Comparison of ENCODE assay signal across 14 cellular contexts in genomic region chr19:43576479-43576878, GRCh38. TPM values are rescaled to one million over a fixed set of nuclear protein-coding genes. Genes with fewer than 3 reads are reported as not detected.
A peak's percentile ranks its signal among the peaks of the same experiment; 100 is the strongest.
DNase-seq lines count a peak whose midpoint lies in the region; ATAC-seq and TF ChIP-seq lines count a peak whose summit lies in the region.
"Had no signal": no experiment of that assay in that cellular context is flagged by ENCODE, and none has a peak within 500 bp of the region (broad histone marks: within the 10 kb centered on the region; RNA-seq: fewer than 3 reads in every experiment).

No MANE protein-coding gene starts in this region.

- H3K4me1 Mint-ChIP-seq in activated naive CD8-positive, alpha-beta T cell treated with anti-CD3 and anti-CD28 coated beads for 36 hours: peaks cover 39% of the 10 kb centered on the region

- peak overlapping the region in 4 of 11 experiments; percentile 68 to 89 (median 69); a peak in 4 of 22 replicates for H3K9ac ChIP-seq in BLaER1 treated with 17β-estradiol and CSF1 and Interleukin-3, amounts not matched to agents 10 nM and 100 nM
- H3K9ac ChIP-seq in GM23248 (peak overlapping the region; percentile 78; the same call in 1 of the 2 replicates), mesendoderm (ENCODE audit: low read length) (no peak overlapping the region)
- H3K9ac ChIP-seq: parathyroid adenoma had no signal

- no peaks in the 10 kb centered on the region for H4K20me1 ChIP-seq in BLaER1 treated with 17β-estradiol and CSF1 and Interleukin-3, amounts not matched to agents 10 nM and 100 nM
- H4K20me1 ChIP-seq in GM23248 (ENCODE audit: insufficient read depth): no peaks in the 10 kb centered on the region

- no peaks in the 10 kb centered on the region for H3K9me3 Mint-ChIP-seq in activated naive CD8-positive, alpha-beta T cell treated with anti-CD3 and anti-CD28 coated beads for 36 hours

- no peak overlapping the region for H2BK5ac ChIP-seq in mesendoderm (ENCODE audit: low read length)

- no peak overlapping the region for H2BK120ac ChIP-seq in mesendoderm (ENCODE audit: low read depth, low read length)

- intact Hi-C loops in heart right ventricle (cut with DNase I): loop anchor here in 1 of 10 donors (2.0 kb wide), 1 partner anchor 16 kb away; no protein-coding TSS in a partner anchor

- H4K8ac ChIP-seq in mesendoderm (ENCODE audit: low read depth, low read length): no peak overlapping the region

- H3K36me3 ChIP-seq in BLaER1 treated with 17β-estradiol and CSF1 and Interleukin-3, amounts not matched to agents 10 nM and 100 nM: peaks cover 8 to 30% (median 16%) of the 10 kb centered on the region in 11 experiments; a peak in 18 of 22 replicates
- no peaks in the 10 kb centered on the region for H3K36me3 ChIP-seq in GM23248 (ENCODE audit: low read depth)
- no peaks in the 10 kb centered on the region for H3K36me3 ChIP-seq in mesendoderm (ENCODE audit: control insufficient read depth, insufficient read depth, low read length)
- peaks cover 0 to 28% (median 0%) of the 10 kb centered on the region in 9 donors for H3K36me3 ChIP-seq in heart right ventricle

- peak overlapping the region in 9 of 11 experiments; percentile 34 to 90 (median 73); a peak in 13 of 22 replicates for H3K27ac ChIP-seq in BLaER1 treated with 17β-estradiol and CSF1 and Interleukin-3, amounts not matched to agents 10 nM and 100 nM
- H3K27ac ChIP-seq in GM23248 (no peak overlapping the region), mesendoderm (ENCODE audit: low read depth, low read length) (no peak overlapping the region), heart right ventricle (no peak overlapping the region)

- no peak overlapping the region for H3K4me3 ChIP-seq in BLaER1 treated with 17β-estradiol and CSF1 and Interleukin-3, amounts not matched to agents 10 nM and 100 nM
- peak overlapping the region; percentile 72; the same call in 1 of the 2 replicates for H3K4me3 ChIP-seq in GM23248
- no peak overlapping the region for H3K4me3 ChIP-seq in mesendoderm (ENCODE audit: low read length)
- H3K4me3 ChIP-seq in heart right ventricle: no peak overlapping the region

- no peak overlapping the region for H3K23ac ChIP-seq in mesendoderm (ENCODE audit: low read length)

- 63 to 66% methylated on average over 9 of the region's 9 CpGs for WGBS in GM23248 (ENCODE audit: low coverage in 1 of 2, low lambda C conversion rate in 2 of 2, missing lambda C conversion rate in 2 of 2), 2 experiments
- no CpG with 5 or more reads among the region's 9 CpGs for WGBS in mesendoderm (ENCODE audit: extremely low coverage, insufficient coverage, low lambda C conversion rate)
- 82 to 86% methylated on average over 9 of the region's 9 CpGs for WGBS in heart right ventricle, 2 donors

- peaks cover 35% of the 10 kb centered on the region for H3K79me2 ChIP-seq in GM23248 (ENCODE audit: insufficient read depth)
- H3K79me2 ChIP-seq in mesendoderm (ENCODE audit: control insufficient read depth, insufficient read depth, low read length): no peaks in the 10 kb centered on the region

- no peaks in the 10 kb centered on the region for H3K9me2 ChIP-seq in GM23248 (ENCODE audit: insufficient read depth)

- peak overlapping the region in 10 of 11 experiments; percentile 72 to 97 (median 84); a peak in 20 of 22 replicates for H3K4me2 ChIP-seq in BLaER1 treated with 17β-estradiol and CSF1 and Interleukin-3, amounts not matched to agents 10 nM and 100 nM
- no peak overlapping the region for H3K4me2 ChIP-seq in GM23248 (ENCODE audit: unreplicated experiment)
- no peak overlapping the region for H3K4me2 ChIP-seq in mesendoderm (ENCODE audit: low read length)

- H3K27me3 ChIP-seq in BLaER1 treated with 17β-estradiol and CSF1 and Interleukin-3, amounts not matched to agents 10 nM and 100 nM: no peaks in the 10 kb centered on the region
- H3K27me3 ChIP-seq in GM23248 (replicated peaks; ENCODE audit: insufficient read depth): no peaks in the 10 kb centered on the region
- no peaks in the 10 kb centered on the region for H3K27me3 ChIP-seq in mesendoderm (ENCODE audit: insufficient read depth, low read length, poor library complexity)
- H3K27me3 ChIP-seq in heart right ventricle: no peaks in the 10 kb centered on the region

- H3K79me1 ChIP-seq in mesendoderm (ENCODE audit: low read length): peaks cover 9% of the 10 kb centered on the region

- TF ChIP-seq CTCF in heart right ventricle (IDR thresholded peaks at IDR 0.05): no peak

- H3K9me3 ChIP-seq in BLaER1 treated with 17β-estradiol and CSF1 and Interleukin-3, amounts not matched to agents 10 nM and 100 nM (replicated peaks in 1 of 11): no peaks in the 10 kb centered on the region
- H3K9me3 ChIP-seq in GM23248 (ENCODE audit: low read depth) (no peaks in the 10 kb centered on the region), heart right ventricle (no peaks in the 10 kb centered on the region)

- no peak overlapping the region for H2AK5ac ChIP-seq in mesendoderm (ENCODE audit: low read length)

- peaks cover 8% of the 10 kb centered on the region for H3K36me3 Mint-ChIP-seq in activated naive CD8-positive, alpha-beta T cell treated with anti-CD3 and anti-CD28 coated beads for 36 hours

- no peak overlapping the region for H3K18ac ChIP-seq in mesendoderm (ENCODE audit: low read length)

- H2AFZ ChIP-seq in GM23248: peak overlapping the region; percentile 94; the same call in 1 of the 2 replicates

- H3K27ac Mint-ChIP-seq in activated naive CD8-positive, alpha-beta T cell treated with anti-CD3 and anti-CD28 coated beads for 36 hours: peak overlapping the region; percentile 69

- no peak overlapping the region for H2BK15ac ChIP-seq in mesendoderm (replicated peaks; ENCODE audit: low read depth)

- H3F3A ChIP-seq in GM23248 (ENCODE audit: insufficient read depth): no peaks in the 10 kb centered on the region

- peaks cover 47 to 74% (median 67%) of the 10 kb centered on the region in 10 experiments for H3K4me1 ChIP-seq in BLaER1 treated with 17β-estradiol and CSF1 and Interleukin-3, amounts not matched to agents 10 nM and 100 nM
- H3K4me1 ChIP-seq in GM23248 (ENCODE audit: insufficient read depth): peaks cover 6% of the 10 kb centered on the region
- H3K4me1 ChIP-seq in mesendoderm (ENCODE audit: control insufficient read depth, low read depth, low read length): peaks cover 7% of the 10 kb centered on the region
- peaks cover 5 to 39% (median 19%) of the 10 kb centered on the region in 9 donors for H3K4me1 ChIP-seq in heart right ventricle
- H3K4me1 ChIP-seq: parathyroid adenoma had no signal

- H3K27me3 Mint-ChIP-seq in activated naive CD8-positive, alpha-beta T cell treated with anti-CD3 and anti-CD28 coated beads for 36 hours: no peaks in the 10 kb centered on the region

- in situ Hi-C loops in GM23248 (cut with MboI): no loop called here

- no peak for ATAC-seq in heart right ventricle

- DNase-seq in GM23248: no peak
- DNase-seq in activated naive CD8-positive, alpha-beta T cell treated with anti-CD3 and anti-CD28 coated beads for 36 hours: no peak
- no peak for DNase-seq in mesendoderm
- no peak for DNase-seq in inferior parietal cortex (ENCODE audit: extremely low spot score)
- no peak for DNase-seq in OCI-M1 (lab: John Stamatoyannopoulos, UW)
- DNase-seq in iPS-NIHi11 (ENCODE audit: low spot score): no peak
- DNase-seq in heart right ventricle: no peak
- DNase-seq: COR-L47; KBM-7; NCI-H2107; stimulated activated CD4-positive, alpha-beta T cell treated with anti-CD3 and anti-CD28 coated beads, Interleukin-1b, Interleukin-23, amount 100 ng/mL, for 48 hours; stimulated activated naive CD4-positive, alpha-beta T cell treated with Interleukin-2 at 50 U/mL for 16 hours had no signal

- no peak overlapping the region for H3K4ac ChIP-seq in mesendoderm (ENCODE audit: low read depth, low read length)

- H3K4me3 Mint-ChIP-seq in activated naive CD8-positive, alpha-beta T cell treated with anti-CD3 and anti-CD28 coated beads for 36 hours: peak overlapping the region; percentile 63

- peak overlapping the region; percentile 35 for H3K56ac ChIP-seq in mesendoderm (ENCODE audit: low read length)

- no peak overlapping the region for H4K5ac ChIP-seq in mesendoderm (ENCODE audit: low read length)

RNA-seq across cellular contexts. Expression of gene PINLYP, which starts 0.9 kb away (rescaled TPM):
- 1.8 TPM in 1 of 2 replicates, not detected in the other for total RNA-seq in GM23248 (2014; rRNA removed; shearing (Covaris generic))
- polyA plus RNA-seq in GM23248 (2016; fragmentation: Nextera tagmentation; extraction: Ambion mirVana): 1.3 and 2.5 TPM in 2 replicates
- total RNA-seq in activated naive CD8-positive, alpha-beta T cell treated with anti-CD3 and anti-CD28 coated beads for 36 hours: 10 to 100 TPM; 14.3 to 16.8 TPM
- polyA plus RNA-seq in mesendoderm (2013, experiment 1 of 2): 8.6 TPM
- polyA plus RNA-seq in mesendoderm (2013, experiment 2 of 2): 8.5 TPM
- 1 to 10 TPM in 9 of 10 donors, under 1 TPM in 1; 0.28 to 3.7 (median 1.3) TPM for total RNA-seq in heart right ventricle
- polyA plus RNA-seq in heart right ventricle: 1 to 10 TPM; 4.5 to 5.2 TPM

RNA-seq across cellular contexts. Expression of gene XRCC1, which starts 1.2 kb away (rescaled TPM):
- total RNA-seq in GM23248 (2014; rRNA removed; shearing (Covaris generic)): 26.7 and 28.0 TPM in 2 replicates
- polyA plus RNA-seq in GM23248 (2016; fragmentation: Nextera tagmentation; extraction: Ambion mirVana): 26.7 and 32.4 TPM in 2 replicates
- 10 to 100 TPM; 35.4 to 36.8 TPM for total RNA-seq in activated naive CD8-positive, alpha-beta T cell treated with anti-CD3 and anti-CD28 coated beads for 36 hours
- 25.6 TPM for polyA plus RNA-seq in mesendoderm (2013, experiment 1 of 2)
- 24.3 TPM for polyA plus RNA-seq in mesendoderm (2013, experiment 2 of 2)
- 10 to 100 TPM; 11.8 to 21.9 (median 17.7) TPM for total RNA-seq in heart right ventricle
- 10 to 100 TPM; 11.0 to 19.2 TPM for polyA plus RNA-seq in heart right ventricle

RNA-seq across cellular contexts. Expression of gene IRGQ, which starts 19.5 kb away (rescaled TPM):
- total RNA-seq in GM23248 (2014; rRNA removed; shearing (Covaris generic)): 19.9 and 25.5 TPM in 2 replicates
- polyA plus RNA-seq in GM23248 (2016; fragmentation: Nextera tagmentation; extraction: Ambion mirVana) (5.7 and 6.0 TPM in 2 replicates), heart right ventricle (1 to 10 TPM; 5.6 to 8.8 TPM)
- 10 to 100 TPM; 19.8 to 24.6 TPM for total RNA-seq in activated naive CD8-positive, alpha-beta T cell treated with anti-CD3 and anti-CD28 coated beads for 36 hours
- polyA plus RNA-seq in mesendoderm (2013, experiment 1 of 2): 10.8 TPM
- 9.5 TPM for polyA plus RNA-seq in mesendoderm (2013, experiment 2 of 2)
- total RNA-seq in heart right ventricle: 10 to 100 TPM; 19.0 to 34.2 (median 28.4) TPM

RNA-seq across cellular contexts. Expression of gene ZNF576, which starts 19.9 kb away (rescaled TPM):
- 11.7 and 14.4 TPM in 2 replicates for total RNA-seq in GM23248 (2014; rRNA removed; shearing (Covaris generic))
- polyA plus RNA-seq in GM23248 (2016; fragmentation: Nextera tagmentation; extraction: Ambion mirVana) (19.3 and 22.2 TPM in 2 replicates), heart right ventricle (10 to 100 TPM in 1 of 2 donors, 1 to 10 TPM in 1; 6.7 to 20.9 TPM)
- 10 to 100 TPM; 11.7 to 14.9 TPM for total RNA-seq in activated naive CD8-positive, alpha-beta T cell treated with anti-CD3 and anti-CD28 coated beads for 36 hours
- 19.7 TPM for polyA plus RNA-seq in mesendoderm (2013, experiment 1 of 2)
- 20.0 TPM for polyA plus RNA-seq in mesendoderm (2013, experiment 2 of 2)
- total RNA-seq in heart right ventricle: 10 to 100 TPM in 9 of 10 donors, 1 to 10 TPM in 1; 8.7 to 15.9 (median 12.7) TPM

RNA-seq across cellular contexts. Expression of gene SRRM5, which starts 35.4 kb away (rescaled TPM):
- not detected in 2 replicates for total RNA-seq in GM23248 (2014; rRNA removed; shearing (Covaris generic))
- not detected in 2 replicates for polyA plus RNA-seq in GM23248 (2016; fragmentation: Nextera tagmentation; extraction: Ambion mirVana)
- under 1 TPM; 0.54 to 0.60 TPM for total RNA-seq in activated naive CD8-positive, alpha-beta T cell treated with anti-CD3 and anti-CD28 coated beads for 36 hours
- polyA plus RNA-seq in mesendoderm (2013, experiment 1 of 2): 0.08 TPM
- 0.08 TPM for polyA plus RNA-seq in mesendoderm (2013, experiment 2 of 2)
- under 1 TPM in 8 of 10 donors, not detected in 2; 0.11 to 0.32 (median 0.22) TPM for total RNA-seq in heart right ventricle
- 1 to 10 TPM in 1 of 2 donors, under 1 TPM in 1; 0.26 to 1.6 TPM for polyA plus RNA-seq in heart right ventricle

Comparison
In these comparisons a context has a peak if more than half of its experiments do, and no peak if none do; other contexts are left out.
1. H3K27ac ChIP-seq: peak in BLaER1 treated with 17β-estradiol and CSF1 and Interleukin-3, amounts not matched to agents 10 nM and 100 nM (9 of 11); none in GM23248 (single experiment), mesendoderm (single experiment) and heart right ventricle (0 of 10).
2. H3K4me2 ChIP-seq: peak in BLaER1 treated with 17β-estradiol and CSF1 and Interleukin-3, amounts not matched to agents 10 nM and 100 nM (10 of 11); none in GM23248 (single experiment) and mesendoderm (single experiment).